ENCODE assay signal across 8 cellular contexts in the genomic region with DNA sequence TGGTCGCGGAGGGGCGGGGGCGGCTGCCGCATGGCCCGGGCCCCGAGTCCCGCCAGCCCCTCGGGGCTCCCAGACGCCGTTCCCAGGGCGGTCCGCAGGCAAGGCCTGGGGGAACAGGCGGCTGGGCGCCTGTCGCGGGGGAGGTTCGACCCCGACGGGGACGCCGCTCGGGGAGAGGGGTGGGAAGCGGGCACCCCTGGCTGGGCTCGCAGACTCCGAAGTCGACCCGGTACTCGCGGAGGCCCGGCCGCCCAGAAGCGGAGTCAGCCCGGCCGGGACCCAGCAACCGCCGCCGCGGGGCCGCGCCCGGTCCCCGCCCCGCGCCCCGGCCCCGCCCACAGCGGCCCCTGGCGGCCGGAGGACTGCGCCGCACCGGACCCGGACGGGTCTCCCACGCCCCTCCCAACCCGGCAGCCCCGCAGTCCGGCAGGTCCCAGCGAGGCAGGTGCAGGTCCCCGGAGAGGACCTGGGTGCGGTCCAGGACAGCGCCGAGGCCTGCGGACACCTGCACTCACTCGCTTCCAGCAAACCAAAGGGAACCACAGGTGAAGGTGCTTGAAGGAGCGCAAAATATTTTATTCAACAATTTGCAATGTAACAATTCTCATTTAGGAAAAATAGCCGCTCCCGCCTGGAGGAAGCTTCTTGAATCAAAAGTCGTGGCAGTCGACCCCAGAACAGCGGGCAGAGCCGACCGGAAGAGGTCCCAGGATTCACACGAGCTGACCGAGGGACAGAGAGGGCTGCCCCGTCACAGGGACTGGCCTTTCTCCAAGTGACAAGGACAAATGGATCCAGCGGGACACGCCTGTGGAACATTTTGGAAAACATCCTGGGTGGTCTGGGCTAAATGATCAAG. TPM values are rescaled to one million over a fixed set of nuclear protein-coding genes. Genes with fewer than 3 reads are reported as not detected.
DNase-seq lines count a peak whose midpoint lies in the region; ATAC-seq and TF ChIP-seq lines count a peak whose summit lies in the region.

A gene with protein sequence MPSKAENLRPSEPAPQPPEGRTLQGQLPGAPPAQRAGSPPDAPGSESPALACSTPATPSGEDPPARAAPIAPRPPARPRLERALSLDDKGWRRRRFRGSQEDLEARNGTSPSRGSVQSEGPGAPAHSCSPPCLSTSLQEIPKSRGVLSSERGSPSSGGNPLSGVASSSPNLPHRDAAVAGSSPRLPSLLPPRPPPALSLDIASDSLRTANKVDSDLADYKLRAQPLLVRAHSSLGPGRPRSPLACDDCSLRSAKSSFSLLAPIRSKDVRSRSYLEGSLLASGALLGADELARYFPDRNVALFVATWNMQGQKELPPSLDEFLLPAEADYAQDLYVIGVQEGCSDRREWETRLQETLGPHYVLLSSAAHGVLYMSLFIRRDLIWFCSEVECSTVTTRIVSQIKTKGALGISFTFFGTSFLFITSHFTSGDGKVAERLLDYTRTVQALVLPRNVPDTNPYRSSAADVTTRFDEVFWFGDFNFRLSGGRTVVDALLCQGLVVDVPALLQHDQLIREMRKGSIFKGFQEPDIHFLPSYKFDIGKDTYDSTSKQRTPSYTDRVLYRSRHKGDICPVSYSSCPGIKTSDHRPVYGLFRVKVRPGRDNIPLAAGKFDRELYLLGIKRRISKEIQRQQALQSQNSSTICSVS (minus strand): TSS at position 296 of the 859 bp plus-strand sequence. CDS start 426 bp downstream, outside the sequence.

- peak within 1 kb of the TSS; percentile 85 for H3K4me3 ChIP-seq in lower leg skin (ENCODE audit: low read depth, poor library complexity, severe bottlenecking)

- DNase-seq in NCI-H82 (lab: John Stamatoyannopoulos, UW) (peak; percentile 65), NCI-H82 treated with DMSO at 0.1 percent for 48 hours (lab: John Stamatoyannopoulos, UW; ENCODE audit: unreplicated experiment) (no peak), NCI-H2171 (lab: John Stamatoyannopoulos, UW) (peak; percentile 77), dermis microvascular lymphatic vessel endothelial cell (ENCODE audit: low read depth in 2 of 2) (peak; percentile 30 to 76), lower leg skin (ENCODE audit: low spot score in 2 of 2) (peak; percentile 33 to 93)
- DNase-seq in activated CD4-positive, alpha-beta T cell treated with anti-CD3 and anti-CD28 coated beads, Interleukin-2, amount 50 U/mL, for 24 hours (ENCODE audit: low read depth in 1 of 2, low spot score in 1 of 2): peak; percentile 70 to 87
- DNase-seq in stimulated activated CD4-positive, alpha-beta T cell treated with anti-CD3 and anti-CD28 coated beads, Interleukin-4, amount 100 ng/mL, for 48 hours (ENCODE audit: low read depth in 2 of 2): peak; percentile 75 to 86

- ATAC-seq in HG02840 (IDR thresholded peaks at IDR 0.05; ENCODE audit: low FRiP score, unreplicated experiment): peak; percentile 56

- TF ChIP-seq POLR2A in lower leg skin (IDR thresholded peaks at IDR 0.05): no peak

- WGBS in lower leg skin, 2 donors: 11 to 26% methylated on average over 20 to 51 of the region's 79 CpGs

- no peak for TF ChIP-seq CTCF in lower leg skin (IDR thresholded peaks at IDR 0.05)

- intact Hi-C loops in lower leg skin (cut with DNase I; ENCODE audit: low total_unique reads): no loop called here

RNA-seq across cellular contexts. Expression of the gene that starts here (rescaled TPM):
- 3.2 and 6.4 TPM in 2 replicates for total RNA-seq in dermis microvascular lymphatic vessel endothelial cell
- total RNA-seq in lower leg skin: 10 to 100 TPM in 3 of 4 donors, 1 to 10 TPM in 1; 10.0 to 17.8 (median 12.1) TPM
